In genomic region chr1:23718482-23718881, GRCh38 we compare ENCODE assay signal across 9 cellular contexts. TPM values are rescaled to one million over a fixed set of nuclear protein-coding genes. Genes with fewer than 3 reads are reported as not detected.
DNase-seq lines count a peak whose midpoint lies in the region; ATAC-seq, FAIRE-seq and TF ChIP-seq lines count a peak whose summit lies in the region.
"Had no signal": no experiment of that assay in that cellular context is flagged by ENCODE, and none has a peak within 500 bp of the region (broad histone marks: within the 10 kb centered on the region; RNA-seq: fewer than 3 reads in every experiment).

No MANE protein-coding gene starts in this region.

- CTCF ChIA-PET in A549 (lab: Yijun Ruan, JAX) (interaction anchor here (0.6 to 1.7 kb wide), 7 partner anchors 8 to 23 kb away, joined by 3 to 4 read pairs (median 4); no protein-coding TSS in a partner anchor), PC-9 (lab: Charles Lee) (no interaction called here)

- intact Hi-C loops in PC-9 (cut with micrococcal nuclease; ENCODE audit: unreplicated experiment), result no loop called here

- no peaks in the 10 kb centered on the region for H3K27me3 Mint-ChIP-seq in glutamatergic neuron (ENCODE audit: unreplicated experiment)
- H3K27me3 Mint-ChIP-seq in T-helper 2 cell treated with Interferon-gamma antibody and Interleukin-4, amounts not matched to agents 5 μg/mL and 100 μg/mL, for 36 hours (ENCODE audit: low read depth), result no peaks in the 10 kb centered on the region
- H3K27me3 Mint-ChIP-seq: activated naive CD8-positive, alpha-beta T cell had no signal

- H3F3A ChIP-seq in PC-9 (ENCODE audit: insufficient read depth, low read depth), result no peaks in the 10 kb centered on the region

- H3K4me3 Mint-ChIP-seq in glutamatergic neuron (ENCODE audit: unreplicated experiment), result no peak overlapping the region
- H3K4me3 Mint-ChIP-seq in T-helper 2 cell treated with Interferon-gamma antibody and Interleukin-4, amounts not matched to agents 5 μg/mL and 100 μg/mL, for 36 hours, result no peak overlapping the region
- H3K4me3 Mint-ChIP-seq: activated naive CD8-positive, alpha-beta T cell had no signal

- no peak; the same call in 2 of the 3 replicates for TF ChIP-seq CTCF in A549 (IDR thresholded peaks at IDR 0.05)
- peak; percentile 70 for TF ChIP-seq CTCF in PC-9 (conservative IDR thresholded peaks at IDR 0.05)
- TF ChIP-seq CTCF in glutamatergic neuron (IDR thresholded peaks at IDR 0.05; ENCODE audit: partially characterized antibody, unreplicated experiment), result peak; percentile 79

- H3K4me1 Mint-ChIP-seq in glutamatergic neuron (ENCODE audit: low read depth, unreplicated experiment), result peaks cover 3% of the 10 kb centered on the region
- peaks cover 7% of the 10 kb centered on the region for H3K4me1 Mint-ChIP-seq in T-helper 2 cell treated with Interferon-gamma antibody and Interleukin-4, amounts not matched to agents 5 μg/mL and 100 μg/mL, for 36 hours (ENCODE audit: low read depth)

- POLR2A ChIA-PET in A549 (lab: Yijun Ruan, JAX) (no interaction called here), PC-9 (lab: Charles Lee; ENCODE audit: unreplicated experiment) (no interaction called here)

- no peaks in the 10 kb centered on the region for H3K9me3 ChIP-seq in A549
- H3K9me3 ChIP-seq in PC-9 (ENCODE audit: insufficient read depth, low read depth), result no peaks in the 10 kb centered on the region

- H3K4me2 ChIP-seq in A549 (no peak overlapping the region), PC-9 (no peak overlapping the region)

- TF ChIP-seq RAD21 in A549 (conservative IDR thresholded peaks at IDR 0.05 in 1 of 2, IDR thresholded peaks at IDR 0.05 in 1 of 2), result peak in 1 of 2 experiments; percentile 37; a peak in 1 of 5 replicates

- no peaks in the 10 kb centered on the region for H3K36me3 Mint-ChIP-seq in glutamatergic neuron (ENCODE audit: unreplicated experiment)
- H3K36me3 Mint-ChIP-seq in T-helper 2 cell treated with Interferon-gamma antibody and Interleukin-4, amounts not matched to agents 5 μg/mL and 100 μg/mL, for 36 hours (ENCODE audit: low read depth), result no peaks in the 10 kb centered on the region

- no peak overlapping the region for H3K27ac Mint-ChIP-seq in glutamatergic neuron (ENCODE audit: unreplicated experiment)
- H3K27ac Mint-ChIP-seq in T-helper 2 cell treated with Interferon-gamma antibody and Interleukin-4, amounts not matched to agents 5 μg/mL and 100 μg/mL, for 36 hours, result no peak overlapping the region
- H3K27ac Mint-ChIP-seq: activated naive CD8-positive, alpha-beta T cell had no signal

- BruUV-seq in PC-9 (replicated peaks; lab: Mats Ljungman, UMichigan), result no TSS peak

- H3K4me1 ChIP-seq in A549 (peaks cover 5% of the 10 kb centered on the region; the same call in 1 of the 3 replicates), PC-9 (replicated peaks; ENCODE audit: insufficient read depth) (no peaks in the 10 kb centered on the region)

- H3K36me3 ChIP-seq in PC-9 (ENCODE audit: low read depth), result no peaks in the 10 kb centered on the region

- no peaks in the 10 kb centered on the region for H3K27me3 ChIP-seq in PC-9 (ENCODE audit: insufficient read depth, low read depth)

- no peaks in the 10 kb centered on the region for H3K9me3 Mint-ChIP-seq in glutamatergic neuron (ENCODE audit: unreplicated experiment)
- no peaks in the 10 kb centered on the region for H3K9me3 Mint-ChIP-seq in T-helper 2 cell treated with Interferon-gamma antibody and Interleukin-4, amounts not matched to agents 5 μg/mL and 100 μg/mL, for 36 hours

- ATAC-seq in A549 (peak; percentile 94 to 96), HG03432 (IDR thresholded peaks at IDR 0.05; ENCODE audit: unreplicated experiment) (no peak), HG03439 (IDR thresholded peaks at IDR 0.05; ENCODE audit: unreplicated experiment) (no peak)

- TF ChIP-seq POLR2A in A549 (IDR thresholded peaks at IDR 0.05; ENCODE audit: low read length), result no peak
- TF ChIP-seq POLR2A in GM12892 (IDR thresholded peaks at IDR 0.05; ENCODE audit: low read depth, low read length), result no peak

- H3K4me3 ChIP-seq in A549 (no peak overlapping the region), PC-9 (no peak overlapping the region)

- no peak for FAIRE-seq in A549 (lab: Jason Lieb, UNC)
- FAIRE-seq in GM12892 (lab: Jason Lieb, UNC), result peak; percentile 82

- TF ChIP-seq EP300 in A549 (IDR thresholded peaks at IDR 0.05), result no peak

- DNase-seq in A549 (ENCODE audit: low read depth in 1 of 2, low spot score in 1 of 2) (peak; percentile 33 to 71), GM12892 (ENCODE audit: insufficient read length) (no peak), PC-9 (peak in 1 of 2 experiments; percentile 22), glutamatergic neuron (peak; percentile 60)
- no peak for DNase-seq in stimulated activated CD8-positive, alpha-beta memory T cell treated with anti-CD3 and anti-CD28 coated beads, Interleukin-4, amount 100 ng/mL, for 48 hours
- DNase-seq in T-helper 2 cell treated with Interferon-gamma antibody and Interleukin-4, amounts not matched to agents 5 μg/mL and 100 μg/mL, for 36 hours (ENCODE audit: low spot score), result no peak

- H3K27ac ChIP-seq in A549 (no peak overlapping the region), PC-9 (no peak overlapping the region)

- no peaks in the 10 kb centered on the region for H3K9me2 ChIP-seq in PC-9 (ENCODE audit: insufficient read depth)

- WGBS in A549 (ENCODE audit: missing lambda C conversion rate), result 26% methylated on average over 3 of the region's 3 CpGs

- peaks cover 16% of the 10 kb centered on the region for H3K79me2 ChIP-seq in PC-9 (ENCODE audit: low read depth)

- no peak overlapping the region for H2AFZ ChIP-seq in PC-9

- H4K20me1 ChIP-seq in PC-9 (ENCODE audit: insufficient read depth), result no peaks in the 10 kb centered on the region

TF ChIP-seq in A549, 52 proteins besides CTCF, POLR2A, EP300 and RAD21:
- TF ChIP-seq NPAS2 (CRISPR knock-in tag; IDR thresholded peaks at IDR 0.05; ENCODE audit: borderline replicate concordance) (no peak), ZSCAN20 (CRISPR knock-in tag; IDR thresholded peaks at IDR 0.05) (no peak), EHF (CRISPR knock-in tag; IDR thresholded peaks at IDR 0.05) (no peak), MAFK (IDR thresholded peaks at IDR 0.05; ENCODE audit: partially characterized antibody) (no peak), PHF8 (IDR thresholded peaks at IDR 0.05; ENCODE audit: borderline replicate concordance, low read depth) (no peak), ZNF302 (CRISPR knock-in tag; IDR thresholded peaks at IDR 0.05) (no peak), RCOR1 (IDR thresholded peaks at IDR 0.05; ENCODE audit: low read depth, low read length) (no peak), BCL3 (IDR thresholded peaks at IDR 0.05) (no peak), MAX (IDR thresholded peaks at IDR 0.05) (no peak), TFCP2L1 (CRISPR knock-in tag; IDR thresholded peaks at IDR 0.05) (no peak), HDAC2 (IDR thresholded peaks at IDR 0.05) (no peak), CBX8 (IDR thresholded peaks at IDR 0.05) (no peak)
- TF ChIP-seq, protein P1, sequence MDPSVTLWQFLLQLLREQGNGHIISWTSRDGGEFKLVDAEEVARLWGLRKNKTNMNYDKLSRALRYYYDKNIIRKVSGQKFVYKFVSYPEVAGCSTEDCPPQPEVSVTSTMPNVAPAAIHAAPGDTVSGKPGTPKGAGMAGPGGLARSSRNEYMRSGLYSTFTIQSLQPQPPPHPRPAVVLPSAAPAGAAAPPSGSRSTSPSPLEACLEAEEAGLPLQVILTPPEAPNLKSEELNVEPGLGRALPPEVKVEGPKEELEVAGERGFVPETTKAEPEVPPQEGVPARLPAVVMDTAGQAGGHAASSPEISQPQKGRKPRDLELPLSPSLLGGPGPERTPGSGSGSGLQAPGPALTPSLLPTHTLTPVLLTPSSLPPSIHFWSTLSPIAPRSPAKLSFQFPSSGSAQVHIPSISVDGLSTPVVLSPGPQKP (IDR thresholded peaks at IDR 0.05; ENCODE audit: low read depth, low read length), result no peak
TF ChIP-seq in A549: peak in this region for 0.

RNA-seq across cellular contexts. Expression of gene ELOA, which starts 24.8 kb away (rescaled TPM):
- polyA plus RNA-seq in A549 (2011; rRNA removed) (16.0 and 18.4 TPM in 2 replicates), A549 (2017; fragmentation: RNase III; extraction: RNeasy Plus Mini Kit Qiagen cat#74134 plus additional on column Dnase treatment) (16.3 to 18.4 TPM (median 16.4 TPM) in 3 replicates)
- polyA plus RNA-seq in A549 (2012; cell fraction: cytosol; rRNA removed), result 6.9 and 7.3 TPM in 2 replicates
- 6.4 and 8.1 TPM in 2 replicates for polyA plus RNA-seq in A549 (2012; cell fraction: nucleus; rRNA removed)
- 12.6 and 13.9 TPM in 2 replicates for polyA minus RNA-seq in A549 (2011; rRNA and poly(A)+ RNA removed)
- 21.8 TPM for polyA plus RNA-seq in GM12892 (2012; ENCODE audit: missing spikeins)
- total RNA-seq in PC-9 (2021) (26.2 and 26.4 TPM in 2 replicates), glutamatergic neuron (ENCODE audit: unreplicated experiment) (40.6 TPM)

RNA-seq across cellular contexts. Expression of gene RPL11, which starts 26.9 kb away (rescaled TPM):
- polyA plus RNA-seq in A549 (2011; rRNA removed), result 979 and 1,292 TPM in 2 replicates
- polyA plus RNA-seq in A549 (2012; cell fraction: cytosol; rRNA removed), result 858 and 1,073 TPM in 2 replicates
- 136 and 263 TPM in 2 replicates for polyA plus RNA-seq in A549 (2012; cell fraction: nucleus; rRNA removed)
- polyA plus RNA-seq in A549 (2017; fragmentation: RNase III; extraction: RNeasy Plus Mini Kit Qiagen cat#74134 plus additional on column Dnase treatment), result 1,260 to 1,335 TPM (median 1,329 TPM) in 3 replicates
- polyA minus RNA-seq in A549 (2011; rRNA and poly(A)+ RNA removed), result 305 and 306 TPM in 2 replicates
- 7,014 TPM for polyA plus RNA-seq in GM12892 (2012; ENCODE audit: missing spikeins)
- 1,015 and 1,205 TPM in 2 replicates for total RNA-seq in PC-9 (2021)
- total RNA-seq in glutamatergic neuron (ENCODE audit: unreplicated experiment), result 657 TPM

RNA-seq across cellular contexts. Expression of gene PITHD1, which starts 59.7 kb away (rescaled TPM):
- 34.0 and 41.0 TPM in 2 replicates for polyA plus RNA-seq in A549 (2011; rRNA removed)
- polyA plus RNA-seq in A549 (2012; cell fraction: cytosol; rRNA removed), result 32.4 and 33.3 TPM in 2 replicates
- polyA plus RNA-seq in A549 (2012; cell fraction: nucleus; rRNA removed), result 14.6 and 24.5 TPM in 2 replicates
- 25.4 to 29.2 TPM (median 26.3 TPM) in 3 replicates for polyA plus RNA-seq in A549 (2017; fragmentation: RNase III; extraction: RNeasy Plus Mini Kit Qiagen cat#74134 plus additional on column Dnase treatment)
- polyA minus RNA-seq in A549 (2011; rRNA and poly(A)+ RNA removed), result 7.8 and 9.3 TPM in 2 replicates
- 64.0 TPM for polyA plus RNA-seq in GM12892 (2012; ENCODE audit: missing spikeins)
- total RNA-seq in PC-9 (2021), result 38.5 and 39.7 TPM in 2 replicates
- 35.0 TPM for total RNA-seq in glutamatergic neuron (ENCODE audit: unreplicated experiment)

Comparison
In these comparisons a context has a peak if more than half of its experiments do, and no peak if none do; other contexts are left out.
1. ATAC-seq: peak in A549 (2 of 2); none in HG03432 (single experiment) and HG03439 (single experiment).
2. DNase-seq: peak in A549 (2 of 2) and glutamatergic neuron (single experiment); none in GM12892 (single experiment), stimulated activated CD8-positive, alpha-beta memory T cell treated with anti-CD3 and anti-CD28 coated beads, Interleukin-4, amount 100 ng/mL, for 48 hours (single experiment) and T-helper 2 cell treated with Interferon-gamma antibody and Interleukin-4, amounts not matched to agents 5 μg/mL and 100 μg/mL, for 36 hours (single experiment).